ENCODE assay signal across 16 cellular contexts in genomic region chr12:47786662-47786974, GRCh38. TPM values are rescaled to one million over a fixed set of nuclear protein-coding genes. Genes with fewer than 3 reads are reported as not detected.
A peak's percentile ranks its signal among the peaks of the same experiment; 100 is the strongest.
DNase-seq lines count a peak whose midpoint lies in the region; ATAC-seq and TF ChIP-seq lines count a peak whose summit lies in the region.
"Had no signal": no experiment of that assay in that cellular context is flagged by ENCODE, and none has a peak within 500 bp of the region (broad histone marks: within the 10 kb centered on the region; RNA-seq: fewer than 3 reads in every experiment).

No MANE protein-coding gene starts in this region.

- ATAC-seq in left ventricle myocardium superior = no peak

- no peak overlapping the region for H4K8ac ChIP-seq in mesenchymal stem cell (ENCODE audit: low read length)

- WGBS in mesenchymal stem cell = 96% methylated on average over 7 of the region's 7 CpGs
- 80 to 87% methylated on average over 2 to 7 of the region's 7 CpGs for WGBS in tibial nerve, 2 donors

- H3K27ac ChIP-seq in angular gyrus (ENCODE audit: low read depth, low read length) (peak overlapping the region; percentile 68), mesenchymal stem cell (ENCODE audit: low read length, poor library complexity, severe bottlenecking) (no peak overlapping the region), tibial nerve (peak overlapping the region; percentile 30 to 86 (median 66))
- H3K27ac ChIP-seq: neural progenitor cell, PC-9 had no signal

- no peak overlapping the region for H2BK12ac ChIP-seq in mesenchymal stem cell (ENCODE audit: low read length in 2 of 2)

- TF ChIP-seq EP300 in tibial nerve (IDR thresholded peaks at IDR 0.05) = no peak

- H2BK5ac ChIP-seq in mesenchymal stem cell (ENCODE audit: low read depth, low read length, poor library complexity, severe bottlenecking) = no peak overlapping the region

- peaks cover 99% of the 10 kb centered on the region in 2 experiments for H3K36me3 ChIP-seq in mesenchymal stem cell (ENCODE audit: control insufficient read depth in 1 of 2, insufficient read depth in 2 of 2, low read depth in 1 of 2, low read length in 2 of 2)
- peaks cover 7 to 100% (median 51%) of the 10 kb centered on the region in 3 donors for H3K36me3 ChIP-seq in tibial nerve
- H3K36me3 ChIP-seq: neural progenitor cell had no signal

- H2AK5ac ChIP-seq in mesenchymal stem cell (ENCODE audit: low read length, severe bottlenecking) = no peak overlapping the region

- H3K4me2 ChIP-seq in mesenchymal stem cell (ENCODE audit: low read length, poor library complexity, severe bottlenecking) = no peak overlapping the region
- H3K4me2 ChIP-seq: neural progenitor cell, PC-9 had no signal

- H2BK120ac ChIP-seq in mesenchymal stem cell (ENCODE audit: low read depth, low read length) = no peak overlapping the region

- no peak for TF ChIP-seq CTCF in tibial nerve (IDR thresholded peaks at IDR 0.05)

- no peaks in the 10 kb centered on the region for H3K27me3 ChIP-seq in mesenchymal stem cell (ENCODE audit: control insufficient read depth in 1 of 2, insufficient read depth in 1 of 2, low read length in 2 of 2)
- no peaks in the 10 kb centered on the region for H3K27me3 ChIP-seq in tibial nerve
- H3K27me3 ChIP-seq: neural progenitor cell had no signal

- DNase-seq in left ventricle myocardium superior (peak; percentile 31), cardiac septum (ENCODE audit: low spot score) (no peak), mesenchymal stem cell (no peak), tibial nerve (ENCODE audit: low spot score in 2 of 2) (no peak), COR-L47 (lab: John Stamatoyannopoulos, UW) (no peak), SHP77 treated with DMSO at 0.1 percent for 48 hours (lab: John Stamatoyannopoulos, UW) (no peak)
- DNase-seq in activated CD4-positive, CD25-positive, alpha-beta regulatory T cell (lab: John Stamatoyannopoulos, UW) = no peak
- DNase-seq: activated CD4-positive, alpha-beta T cell treated with anti-CD3 and anti-CD28 coated beads for 1 hour; erythroblast; HFFc6; immature natural killer cell; NCI-H1417; T1000 had no signal

- no peak overlapping the region for H2AFZ ChIP-seq in mesenchymal stem cell (ENCODE audit: low read depth, low read length)
- H2AFZ ChIP-seq: neural progenitor cell, PC-9 had no signal

- H3K9me3 ChIP-seq in mesenchymal stem cell (ENCODE audit: control insufficient read depth, low read length) (no peaks in the 10 kb centered on the region), tibial nerve (no peaks in the 10 kb centered on the region)

- no peak overlapping the region for H3K14ac ChIP-seq in mesenchymal stem cell (ENCODE audit: low read length in 2 of 2)

- no peak overlapping the region for H3K4me3 ChIP-seq in mesenchymal stem cell (ENCODE audit: insufficient read depth in 1 of 2, low read depth in 1 of 2, low read length in 2 of 2)
- H3K4me3 ChIP-seq in tibial nerve = no peak overlapping the region
- H3K4me3 ChIP-seq: neural progenitor cell, PC-9 had no signal

- no peak overlapping the region for H2BK15ac ChIP-seq in mesenchymal stem cell (ENCODE audit: low read depth, poor library complexity, severe bottlenecking)

- H3K18ac ChIP-seq in mesenchymal stem cell (ENCODE audit: low read depth in 1 of 2, low read length in 2 of 2) = no peak overlapping the region

- H4K91ac ChIP-seq in mesenchymal stem cell (ENCODE audit: low read length) = peak overlapping the region; percentile 46

- intact Hi-C loops in left ventricle myocardium superior (cut with micrococcal nuclease) = no loop called here
- intact Hi-C loops in cardiac septum (cut with DNase I) = loop anchor here (10.0 kb wide), 1 partner anchor 148 kb away; no protein-coding TSS in a partner anchor

- H3K4me1 ChIP-seq in mesenchymal stem cell (ENCODE audit: control insufficient read depth, insufficient read depth, low read depth, low read length) (peaks cover 3% of the 10 kb centered on the region), tibial nerve (peaks cover 0 to 44% (median 8%) of the 10 kb centered on the region in 4 donors)
- H3K4me1 ChIP-seq: neural progenitor cell had no signal

- H3K4ac ChIP-seq in mesenchymal stem cell (ENCODE audit: low read depth in 1 of 2, low read length in 2 of 2) = no peak overlapping the region

- no peak for TF ChIP-seq POLR2A in tibial nerve (IDR thresholded peaks at IDR 0.05)

- peaks cover 38% of the 10 kb centered on the region for H3K79me1 ChIP-seq in mesenchymal stem cell (replicated peaks; ENCODE audit: low read length, poor library complexity, severe bottlenecking)

- no peak overlapping the region for H3K23ac ChIP-seq in mesenchymal stem cell (ENCODE audit: low read length in 2 of 2)

- peak overlapping the region; percentile 30 for H3K9ac ChIP-seq in mesenchymal stem cell (ENCODE audit: low read length)
- H3K9ac ChIP-seq: neural progenitor cell had no signal

RNA-seq across cellular contexts. Expression of gene SLC48A1, which starts 13.6 kb away (rescaled TPM):
- 23.7 TPM for total RNA-seq in left ventricle myocardium superior
- 20.7 TPM for total RNA-seq in cardiac septum
- polyA plus RNA-seq in mesenchymal stem cell (2013, experiment 1 of 2) = 8.4 TPM
- polyA plus RNA-seq in mesenchymal stem cell (2013, experiment 2 of 2) = 8.3 TPM
- 10 to 100 TPM; 24.6 to 37.9 (median 33.8) TPM for total RNA-seq in tibial nerve

RNA-seq across cellular contexts. Expression of gene RAPGEF3, which starts 27.9 kb away (rescaled TPM):
- 37.6 TPM for total RNA-seq in left ventricle myocardium superior
- total RNA-seq in cardiac septum = 26.3 TPM
- 1.2 TPM for polyA plus RNA-seq in mesenchymal stem cell (2013, experiment 1 of 2)
- polyA plus RNA-seq in mesenchymal stem cell (2013, experiment 2 of 2) = 1.2 TPM
- total RNA-seq in tibial nerve = 100 to 1,000 TPM in 1 of 4 donors, 10 to 100 TPM in 3; 47.3 to 109 (median 83.6) TPM

RNA-seq across cellular contexts. Expression of gene HDAC7, which starts 33.1 kb away (rescaled TPM):
- 35.4 TPM for total RNA-seq in left ventricle myocardium superior
- total RNA-seq in cardiac septum = 62.7 TPM
- 50.4 TPM for polyA plus RNA-seq in mesenchymal stem cell (2013, experiment 1 of 2)
- polyA plus RNA-seq in mesenchymal stem cell (2013, experiment 2 of 2) = 47.9 TPM
- total RNA-seq in tibial nerve = 100 to 1,000 TPM in 2 of 4 donors, 10 to 100 TPM in 2; 90.4 to 186 (median 98.4) TPM
